Comparison of ENCODE assay signal across 14 cellular contexts in the genomic region with DNA sequence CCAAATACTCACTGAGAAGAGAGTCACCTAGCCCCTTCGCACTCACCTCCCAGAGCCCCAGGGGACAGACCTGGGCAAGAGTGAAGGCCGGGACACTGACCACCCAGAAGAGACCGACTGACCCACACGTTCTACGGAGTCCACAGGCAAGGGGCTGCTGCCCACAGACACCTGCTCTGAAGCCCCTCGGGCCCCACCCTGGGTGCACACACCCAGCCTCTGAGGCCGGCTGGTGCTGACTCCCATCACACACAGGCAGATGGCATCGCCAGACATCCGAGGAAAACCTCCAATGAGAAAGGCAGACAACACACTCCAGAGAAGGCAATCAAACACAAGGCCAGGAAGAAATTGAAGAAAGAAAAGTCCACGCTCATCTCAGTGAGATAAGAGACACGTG. TPM values are rescaled to one million over a fixed set of nuclear protein-coding genes. Genes with fewer than 3 reads are reported as not detected.
A peak's percentile ranks its signal among the peaks of the same experiment; 100 is the strongest.
DNase-seq lines count a peak whose midpoint lies in the region; ATAC-seq and TF ChIP-seq lines count a peak whose summit lies in the region.
"Had no signal": no experiment of that assay in that cellular context is flagged by ENCODE, and none has a peak within 500 bp of the region (broad histone marks: within the 10 kb centered on the region; RNA-seq: fewer than 3 reads in every experiment).

No MANE protein-coding gene starts in this region.

- peaks cover 43% of the 10 kb centered on the region for H3K36me3 Mint-ChIP-seq in effector memory CD8-positive, alpha-beta T cell (ENCODE audit: insufficient read depth)
- peaks cover 41% of the 10 kb centered on the region for H3K36me3 Mint-ChIP-seq in nephron progenitor cell (ENCODE audit: low read depth)

- ATAC-seq in Right ventricle myocardium inferior, result no peak
- no peak for ATAC-seq in effector memory CD8-positive, alpha-beta T cell (replicated peaks)

- TF ChIP-seq CTCF in left ventricle myocardium inferior (IDR thresholded peaks at IDR 0.05; ENCODE audit: borderline replicate concordance) (no peak), nephron progenitor cell (IDR thresholded peaks at IDR 0.05) (no peak)

- no peaks in the 10 kb centered on the region for H3K9me3 Mint-ChIP-seq in effector memory CD8-positive, alpha-beta T cell
- no peaks in the 10 kb centered on the region for H3K9me3 Mint-ChIP-seq in nephron progenitor cell
- H3K9me3 Mint-ChIP-seq: CD4-positive, alpha-beta T cell had no signal

- H3K4me3 ChIP-seq in left ventricle myocardium inferior (no peak overlapping the region), H7 (ENCODE audit: insufficient read depth, low read depth, low read length) (no peak overlapping the region)
- H3K4me3 ChIP-seq: GM23248 had no signal

- H3K9me3 ChIP-seq in left ventricle myocardium inferior (replicated peaks), result no peaks in the 10 kb centered on the region
- H3K9me3 ChIP-seq: Caco-2 had no signal

- no peak overlapping the region for H3K27ac ChIP-seq in left ventricle myocardium inferior (replicated peaks)
- H3K27ac ChIP-seq: C4-2B, GM23248 had no signal

- intact Hi-C loops in Right ventricle myocardium inferior (cut with DNase I), result no loop called here
- intact Hi-C loops in left ventricle myocardium inferior (cut with micrococcal nuclease), result no loop called here

- H3K36me3 ChIP-seq in left ventricle myocardium inferior, result peaks cover 81% of the 10 kb centered on the region
- peaks cover 48% of the 10 kb centered on the region for H3K36me3 ChIP-seq in H7 (replicated peaks; ENCODE audit: control insufficient read depth, insufficient read depth, low read length)

- no peaks in the 10 kb centered on the region for H3K27me3 ChIP-seq in left ventricle myocardium inferior (ENCODE audit: low read depth)
- no peaks in the 10 kb centered on the region for H3K27me3 ChIP-seq in H7 (ENCODE audit: control insufficient read depth, insufficient read depth, low read length)

- H3K27ac Mint-ChIP-seq in effector memory CD8-positive, alpha-beta T cell, result peak overlapping the region; percentile 45 to 46
- H3K27ac Mint-ChIP-seq in nephron progenitor cell, result peak overlapping the region; percentile 98
- H3K27ac Mint-ChIP-seq: B cell; CD4-positive, alpha-beta T cell had no signal

- no peak overlapping the region for H3K4me3 Mint-ChIP-seq in effector memory CD8-positive, alpha-beta T cell
- no peak overlapping the region for H3K4me3 Mint-ChIP-seq in nephron progenitor cell
- H3K4me3 Mint-ChIP-seq: B cell; CD4-positive, alpha-beta T cell had no signal

- peaks cover 10% of the 10 kb centered on the region for H3K4me1 ChIP-seq in left ventricle myocardium inferior
- H3K4me1 ChIP-seq: Caco-2 had no signal

- H3K4me1 Mint-ChIP-seq in effector memory CD8-positive, alpha-beta T cell (ENCODE audit: low read depth in 2 of 2), result peaks cover 2% of the 10 kb centered on the region in 2 donors
- H3K4me1 Mint-ChIP-seq in nephron progenitor cell, result no peaks in the 10 kb centered on the region
- H3K4me1 Mint-ChIP-seq: B cell had no signal

- DNase-seq in Right ventricle myocardium inferior (ENCODE audit: missing footprints), result peak; percentile 39
- no peak for DNase-seq in left ventricle myocardium inferior
- DNase-seq in H7, result peak; percentile 29
- no peak for DNase-seq in effector memory CD8-positive, alpha-beta T cell
- DNase-seq in nephron progenitor cell, result no peak
- no peak for DNase-seq in AG08396 (ENCODE audit: low spot score)
- no peak for DNase-seq in NCI-H146 (lab: John Stamatoyannopoulos, UW)
- DNase-seq in central memory CD4-positive, alpha-beta T cell, result no peak
- DNase-seq: 8988T; Caco-2; CD4-positive, alpha-beta T cell; GM23248 had no signal

- H3K27me3 Mint-ChIP-seq in effector memory CD8-positive, alpha-beta T cell, result no peaks in the 10 kb centered on the region
- H3K27me3 Mint-ChIP-seq in nephron progenitor cell (ENCODE audit: low read depth, poor library complexity), result no peaks in the 10 kb centered on the region
- H3K27me3 Mint-ChIP-seq: B cell; CD4-positive, alpha-beta T cell had no signal

RNA-seq across cellular contexts. Expression of gene WDR4, which starts 22.1 kb away (rescaled TPM):
- total RNA-seq in Right ventricle myocardium inferior, result 6.5 TPM
- total RNA-seq in left ventricle myocardium inferior, result 6.0 TPM
- total RNA-seq in H7 (2014; rRNA removed; shearing (Covaris generic)), result 12.9 and 15.3 TPM in 2 replicates

RNA-seq across cellular contexts. Expression of gene NDUFV3, which starts 35.9 kb away (rescaled TPM):
- total RNA-seq in Right ventricle myocardium inferior, result 61.0 TPM
- 52.0 TPM for total RNA-seq in left ventricle myocardium inferior
- total RNA-seq in H7 (2014; rRNA removed; shearing (Covaris generic)), result 40.5 and 41.9 TPM in 2 replicates

Comparison
In these comparisons a context has a peak if more than half of its experiments do, and no peak if none do; other contexts are left out.
1. DNase-seq: peak in Right ventricle myocardium inferior (single experiment) and H7 (single experiment); none in left ventricle myocardium inferior (single experiment), effector memory CD8-positive, alpha-beta T cell (0 of 3), nephron progenitor cell (single experiment), AG08396 (single experiment), NCI-H146 (single experiment) and central memory CD4-positive, alpha-beta T cell (single experiment).